22 cellular contexts compared by ENCODE assay signal in genomic region chr3:64888165-64888564, GRCh38.
"Had no signal": no experiment of that assay in that cellular context is flagged by ENCODE, and none has a peak within 500 bp of the region (broad histone marks: within the 10 kb centered on the region; RNA-seq: fewer than 3 reads in every experiment).

No MANE protein-coding gene starts in this region.

- H3K36me3 ChIP-seq: brain microvascular endothelial cell had no signal

- H3K4me3 ChIP-seq: mucosa of descending colon had no signal

- DNase-seq: activated CD4-positive, alpha-beta T cell treated with anti-CD3 and anti-CD28 coated beads for 4 hours; activated CD8-positive, alpha-beta memory T cell treated with anti-CD3 and anti-CD28 coated beads, Interleukin-2, amount 50 U/mL, for 4 hours; activated CD8-positive, alpha-beta T cell treated with anti-CD3 and anti-CD28 coated beads for 36 hours; activated gamma-delta T cell treated with Interleukin-2 at 50 U/mL for 16 hours; activated naive CD8-positive, alpha-beta T cell treated with anti-CD3 and anti-CD28 coated beads for 36 hours; activated T-cell treated with anti-CD3 and anti-CD28 coated beads, Interleukin-2, amount 50 U/mL, for 72 hours; anterior cingulate cortex; brain microvascular endothelial cell; dermis blood vessel endothelial cell; effector memory CD8-positive, alpha-beta T cell; islet precursor cell; mammary epithelial cell; mucosa of descending colon; naive thymus-derived CD4-positive, alpha-beta T cell; posterior cingulate gyrus; right cardiac atrium; small intestine; stimulated activated CD4-positive, alpha-beta T cell treated with anti-CD3 and anti-CD28 coated beads, Interleukin-4, amount 100 ng/mL, for 4 hours; stimulated activated CD8-positive, alpha-beta memory T cell treated with anti-CD3 and anti-CD28 coated beads, Interleukin-4, amount 100 ng/mL, for 48 hours; stimulated activated naive CD8-positive, alpha-beta T cell treated with anti-CD3 and anti-CD28 coated beads, Interleukin-15, Interleukin-2, amounts not matched to agents 100 U/mL and 50 U/mL, for 24 hours; T-helper 2 cell had no signal

- H3K9me3 ChIP-seq: mucosa of descending colon had no signal

- H3K27ac ChIP-seq: brain microvascular endothelial cell, epithelial cell of prostate had no signal

- H3K27me3 ChIP-seq: brain microvascular endothelial cell had no signal

- ATAC-seq: activated CD8-positive, alpha-beta T cell treated with anti-CD3 and anti-CD28 coated beads for 36 hours; activated T-cell treated with anti-CD3 and anti-CD28 coated beads, Interleukin-2, amount 50 U/mL, for 72 hours; effector memory CD8-positive, alpha-beta T cell; mucosa of descending colon; naive thymus-derived CD4-positive, alpha-beta T cell; right cardiac atrium; stimulated activated naive CD8-positive, alpha-beta T cell treated with anti-CD3 and anti-CD28 coated beads, Interleukin-15, Interleukin-2, amounts not matched to agents 100 U/mL and 50 U/mL, for 24 hours had no signal
